ENCODE assay signal across 22 cellular contexts in genomic region chr13:50149143-50149703, GRCh38.
DNase-seq lines count a peak whose midpoint lies in the region; ATAC-seq and TF ChIP-seq lines count a peak whose summit lies in the region.
"Had no signal": no experiment of that assay in that cellular context is flagged by ENCODE, and none has a peak within 500 bp of the region (broad histone marks: within the 10 kb centered on the region; RNA-seq: fewer than 3 reads in every experiment).

No MANE protein-coding gene starts in this region.

- peak overlapping the region; percentile 93 for H3K27ac ChIP-seq in VCaP
- H3K27ac ChIP-seq: esophagus muscularis mucosa, left lung, Peyer's patch had no signal

- ATAC-seq in GM19452 (IDR thresholded peaks at IDR 0.05; ENCODE audit: unreplicated experiment), result no peak
- ATAC-seq: stimulated activated effector memory CD8-positive, alpha-beta T cell treated with anti-CD3 and anti-CD28 coated beads, Interleukin-12 subunit alpha, Interleukin-12 subunit beta, amount 100 ng/mL, for 72 hours had no signal

- DNase-seq in NCI-H524 (lab: John Stamatoyannopoulos, UW), result peak; percentile 17 to 58
- DNase-seq in NCI-H524 treated with DMSO at 0.1 percent for 48 hours (lab: John Stamatoyannopoulos, UW), result no peak
- DNase-seq in M059J (ENCODE audit: low read depth), result peak; percentile 33
- DNase-seq in renal cortical epithelial cell (ENCODE audit: low read depth), result peak; percentile 48
- no peak for DNase-seq in activated CD4-positive, alpha-beta T cell treated with anti-CD3 and anti-CD28 coated beads, Interleukin-2, amount 50 U/mL, for 4 hours
- no peak for DNase-seq in activated effector memory CD4-positive, alpha-beta T cell treated with Interleukin-2 at 50 U/mL for 16 hours
- DNase-seq: ACHN; activated CD4-positive, alpha-beta T cell treated with anti-CD3 and anti-CD28 coated beads for 4 hours; activated naive CD4-positive, alpha-beta T cell treated with anti-CD3 and anti-CD28 coated beads for 36 hours; activated T-cell treated with anti-CD3 and anti-CD28 coated beads, Interleukin-2, amount 50 U/mL, for 48 hours; amygdala; C1 segment of cervical spinal cord; Calu3; cortex of kidney; left lung; naive B cell; nucleus accumbens; Peyer's patch had no signal

- no peak for TF ChIP-seq CTCF in VCaP (conservative IDR thresholded peaks at IDR 0.05)

Comparison
In these comparisons a context has a peak if more than half of its experiments do, and no peak if none do; other contexts are left out.
1. DNase-seq: peak in NCI-H524 (2 of 2), M059J (single experiment) and renal cortical epithelial cell (single experiment); none in NCI-H524 treated with DMSO at 0.1 percent for 48 hours (single experiment), activated CD4-positive, alpha-beta T cell treated with anti-CD3 and anti-CD28 coated beads, Interleukin-2, amount 50 U/mL, for 4 hours (0 of 2) and activated effector memory CD4-positive, alpha-beta T cell treated with Interleukin-2 at 50 U/mL for 16 hours (single experiment).